In the genomic region with DNA sequence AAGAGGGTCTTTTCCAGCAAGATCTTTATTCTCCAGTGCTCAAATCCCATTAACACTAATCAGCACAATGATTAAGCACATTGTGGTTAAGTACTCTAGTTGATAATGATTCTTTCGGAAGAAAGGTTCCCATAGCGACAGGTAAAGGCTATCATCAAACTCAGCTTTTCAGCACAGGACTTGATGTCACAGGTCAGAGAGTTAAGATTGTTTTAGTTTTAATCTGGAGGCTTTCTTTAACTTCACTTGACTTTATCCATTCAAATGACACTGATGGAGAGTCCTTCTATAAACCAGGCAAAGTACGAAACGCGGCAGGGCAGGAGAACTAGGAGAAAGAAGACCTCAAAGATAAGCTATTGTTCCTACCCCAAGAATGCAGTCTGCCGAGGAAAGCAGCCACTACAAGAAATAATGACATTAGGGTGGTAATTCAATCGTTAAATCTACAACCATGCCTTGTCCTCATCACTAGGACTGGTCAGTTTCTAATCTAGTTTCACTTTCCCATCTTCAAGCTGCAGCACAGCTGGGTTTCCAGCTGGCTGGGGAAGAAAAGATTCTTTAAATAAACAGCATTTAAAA, we compare ENCODE assay signal across 8 cellular contexts. TPM values are rescaled to one million over a fixed set of nuclear protein-coding genes. Genes with fewer than 3 reads are reported as not detected.
DNase-seq lines count a peak whose midpoint lies in the region; ATAC-seq and TF ChIP-seq lines count a peak whose summit lies in the region.

No MANE protein-coding gene starts in this region.

- peaks cover 18% of the 10 kb centered on the region for H3K27me3 ChIP-seq in CD8-positive, alpha-beta memory T cell (ENCODE audit: insufficient read depth, low read length, poor library complexity, severe bottlenecking)

- peaks cover 12 to 34% (median 25%) of the 10 kb centered on the region in 3 donors for H3K4me1 Mint-ChIP-seq in CD8-positive, alpha-beta memory T cell
- H3K4me1 Mint-ChIP-seq in natural killer cell: peaks cover 16 to 26% of the 10 kb centered on the region in 2 donors

- no peak overlapping the region for H3K27ac Mint-ChIP-seq in CD8-positive, alpha-beta memory T cell
- no peak overlapping the region for H3K27ac Mint-ChIP-seq in natural killer cell

- H3K36me3 ChIP-seq in CD8-positive, alpha-beta memory T cell (ENCODE audit: insufficient read depth, low read length): no peaks in the 10 kb centered on the region

- no peaks in the 10 kb centered on the region for H3K36me3 Mint-ChIP-seq in CD8-positive, alpha-beta memory T cell
- no peaks in the 10 kb centered on the region for H3K36me3 Mint-ChIP-seq in natural killer cell

- DNase-seq in CD8-positive, alpha-beta memory T cell: no peak
- DNase-seq in caudate nucleus (lab: John Stamatoyannopoulos, UW): peak in 2 of 61 donors; percentile 5 to 30
- no peak for DNase-seq in natural killer cell
- DNase-seq in NCI-H187 (lab: John Stamatoyannopoulos, UW): no peak
- no peak for DNase-seq in activated CD4-positive, alpha-beta T cell treated with anti-CD3 and anti-CD28 coated beads, Interleukin-2, amount 50 U/mL, for 1 hour

- peaks cover 34 to 58% of the 10 kb centered on the region in 2 donors for H3K27me3 Mint-ChIP-seq in CD8-positive, alpha-beta memory T cell
- H3K27me3 Mint-ChIP-seq in natural killer cell (ENCODE audit: low read depth in 2 of 2): peaks cover 49 to 65% of the 10 kb centered on the region in 2 donors

- CTCF ChIA-PET in CD8-positive, alpha-beta memory T cell (lab: Charles Lee): interaction anchor here (0.6 to 1.3 kb wide), 2 partner anchors 70 to 107 kb away, joined by 3 read pairs; no protein-coding TSS in a partner anchor

- POLR2A ChIA-PET in CD8-positive, alpha-beta memory T cell (lab: Charles Lee): no interaction called here

- H3K9me3 Mint-ChIP-seq in CD8-positive, alpha-beta memory T cell: peaks cover 0 to 2% (median 0%) of the 10 kb centered on the region in 5 donors
- no peaks in the 10 kb centered on the region for H3K9me3 Mint-ChIP-seq in natural killer cell

- no peaks in the 10 kb centered on the region for H3K9me3 ChIP-seq in CD8-positive, alpha-beta memory T cell (ENCODE audit: low read length)

- peak; percentile 33 for ATAC-seq in HG03354 (IDR thresholded peaks at IDR 0.05; ENCODE audit: poor library complexity, severe bottlenecking, unreplicated experiment)
- ATAC-seq in natural killer cell: no peak
- ATAC-seq in GM18520 (IDR thresholded peaks at IDR 0.05; ENCODE audit: unreplicated experiment): no peak
- no peak for ATAC-seq in HG03442 (IDR thresholded peaks at IDR 0.05; ENCODE audit: unreplicated experiment)

- no peak overlapping the region for H3K27ac ChIP-seq in CD8-positive, alpha-beta memory T cell (ENCODE audit: low read depth, low read length)
- H3K27ac ChIP-seq in caudate nucleus (ENCODE audit: low read depth, low read length): peak overlapping the region; percentile 14

- H3K4me3 Mint-ChIP-seq in CD8-positive, alpha-beta memory T cell: peak overlapping the region; percentile 5 to 70 (median 62)
- H3K4me3 Mint-ChIP-seq in natural killer cell: peak overlapping the region; percentile 73

- H3K4me3 ChIP-seq in CD8-positive, alpha-beta memory T cell (ENCODE audit: low read length): no peak overlapping the region

- intact Hi-C loops in natural killer cell (cut with micrococcal nuclease): no loop called here

- TF ChIP-seq CTCF in natural killer cell (IDR thresholded peaks at IDR 0.05): no peak

- peaks cover 9% of the 10 kb centered on the region for H3K4me1 ChIP-seq in CD8-positive, alpha-beta memory T cell (ENCODE audit: insufficient read depth, low read length)

RNA-seq across cellular contexts. Expression of gene NRG2, which starts 4.6 kb away (rescaled TPM):
- under 1 TPM; 0.18 to 0.24 TPM for total RNA-seq in CD8-positive, alpha-beta memory T cell
- polyA plus RNA-seq in CD8-positive, alpha-beta memory T cell: not detected
- total RNA-seq in natural killer cell: under 1 TPM; 0.21 to 0.50 (median 0.40) TPM
